In the genomic region with DNA sequence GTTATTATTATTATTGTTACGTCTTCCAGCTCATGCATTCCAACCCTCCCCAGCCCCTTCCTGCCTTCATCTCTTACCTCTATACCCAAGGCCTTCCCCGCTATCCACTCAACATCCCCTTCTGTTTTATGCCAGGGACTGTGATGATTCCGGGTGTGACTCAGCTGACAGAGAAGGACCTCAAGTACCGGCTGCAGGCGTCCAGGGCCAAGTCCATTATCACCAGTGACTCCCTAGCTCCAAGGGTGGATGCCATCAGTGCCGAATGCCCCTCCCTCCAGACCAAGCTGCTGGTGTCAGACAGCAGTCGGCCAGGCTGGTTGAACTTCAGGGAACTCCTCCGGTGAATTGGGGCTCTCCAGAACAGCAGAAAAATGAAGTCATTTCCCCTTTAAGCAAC, we compare ENCODE assay signal across 7 cellular contexts. TPM values are rescaled to one million over a fixed set of nuclear protein-coding genes. Genes with fewer than 3 reads are reported as not detected.
"Had no signal": no experiment of that assay in that cellular context is flagged by ENCODE, and none has a peak within 500 bp of the region (broad histone marks: within the 10 kb centered on the region; RNA-seq: fewer than 3 reads in every experiment).

No MANE protein-coding gene starts in this region.

RNA-seq across cellular contexts. Expression of a gene that starts 9.8 kb away (rescaled TPM):
- total RNA-seq: GM23248, GM23338, H1, H7, H9, HFFc6 had no signal
- polyA plus RNA-seq: GM23248, GM23338, H1 had no signal

RNA-seq across cellular contexts. Expression of a gene that starts 14.6 kb away (rescaled TPM):
- total RNA-seq: GM23248, GM23338, H1, H4, H7, H9, HFFc6 had no signal
- polyA plus RNA-seq: GM23248, GM23338, H1 had no signal

RNA-seq across cellular contexts. Expression of a gene that starts 32.2 kb away (rescaled TPM):
- total RNA-seq: GM23248, GM23338, H1, H4, H7, H9, HFFc6 had no signal
- polyA plus RNA-seq: GM23248, GM23338, H1 had no signal
